ENCODE assay signal across 8 cellular contexts in genomic region chr6:106325336-106326178, GRCh38. TPM values are rescaled to one million over a fixed set of nuclear protein-coding genes. Genes with fewer than 3 reads are reported as not detected.
DNase-seq lines count a peak whose midpoint lies in the region; ATAC-seq, FAIRE-seq and TF ChIP-seq lines count a peak whose summit lies in the region.

TSS of gene ATG5 (minus strand) at chr6:106325760. CDS start at chr6:106316208, 9,552 bp downstream.

- H3K4me3 ChIP-seq in AG04449 (ENCODE audit: low read depth, low read length) (peak within 1 kb of the TSS; percentile 97), WI38 (ENCODE audit: low read depth, low read length) (peak within 1 kb of the TSS; percentile 98), bronchial epithelial cell (ENCODE audit: low read depth, low read length) (peak within 1 kb of the TSS; percentile 61), iPS-20b (ENCODE audit: low read length) (peak within 1 kb of the TSS; percentile 91), skin epidermis (peak within 1 kb of the TSS; percentile 63 to 94 (median 75))

- H3K27me3 ChIP-seq in bronchial epithelial cell (ENCODE audit: control insufficient read depth, insufficient read depth, low read length) (no peaks in the 10 kb centered on the region), iPS-20b (ENCODE audit: insufficient read depth, low read length) (no peaks in the 10 kb centered on the region)

- H3K27ac ChIP-seq in iPS-20b (ENCODE audit: low read length) (peak within 1 kb of the TSS; percentile 52), skin epidermis (peak within 1 kb of the TSS; percentile 2 to 96 (median 91))

- CTCF ChIA-PET in AG04449 (lab: Yijun Ruan, JAX), result interaction anchor here (0.8 to 2.1 kb wide), 5 partner anchors 10 to 236 kb away, joined by 4 to 10 read pairs (median 6); no protein-coding TSS in a partner anchor

- DNase-seq in AG04449 (ENCODE audit: low read depth, low spot score) (peak; percentile 92), NCI-H2227 treated with DMSO at 0.1 percent for 48 hours (lab: John Stamatoyannopoulos, UW) (peak; percentile 91), bronchial epithelial cell (ENCODE audit: low read depth) (peak; percentile 97)

- H3K9ac ChIP-seq in iPS-20b (ENCODE audit: low read depth, low read length), result peak within 1 kb of the TSS; percentile 90

- peaks cover 4% of the 10 kb centered on the region; the same call in 1 of the 2 replicates for H3K4me1 ChIP-seq in iPS-20b (ENCODE audit: insufficient read depth, low read length)

- ATAC-seq in GM18907 (IDR thresholded peaks at IDR 0.05; ENCODE audit: unreplicated experiment) (peak; percentile 95), HG03159 (IDR thresholded peaks at IDR 0.05; ENCODE audit: unreplicated experiment) (peak; percentile 93)

- no peaks in the 10 kb centered on the region for H3K36me3 ChIP-seq in bronchial epithelial cell (ENCODE audit: control insufficient read depth, insufficient read depth, low read length)
- H3K36me3 ChIP-seq in iPS-20b (ENCODE audit: insufficient read depth, low read depth, low read length), result no peaks in the 10 kb centered on the region

- FAIRE-seq in bronchial epithelial cell (lab: Jason Lieb, UNC), result peak; percentile 88

- H3K9me3 ChIP-seq in iPS-20b (ENCODE audit: insufficient read depth, low read depth, low read length), result no peaks in the 10 kb centered on the region

- POLR2A ChIA-PET in AG04449 (lab: Yijun Ruan, JAX), result interaction anchor here (0.6 kb wide), 2 partner anchors 823 to 1636 kb away, joined by 3 to 4 read pairs; no protein-coding TSS in a partner anchor

- TF ChIP-seq CTCF in AG04449 (IDR thresholded peaks at IDR 0.05; ENCODE audit: insufficient read depth, low read length, missing control alignments), result no peak
- no peak for TF ChIP-seq CTCF in WI38 (IDR thresholded peaks at IDR 0.05; ENCODE audit: low read depth, low read length)
- TF ChIP-seq CTCF in bronchial epithelial cell (IDR thresholded peaks at IDR 0.05; ENCODE audit: insufficient read depth, low read length, severe bottlenecking), result no peak

RNA-seq across cellular contexts. Expression of gene ATG5, which starts in this region (rescaled TPM):
- total RNA-seq in bronchial epithelial cell, result 56.6 and 76.0 TPM in 2 replicates

Comparison
In these comparisons a context has a peak if more than half of its experiments do, and no peak if none do; other contexts are left out.
1. Peak in every context shown above with its lines: DNase-seq, ATAC-seq, H3K4me3 ChIP-seq and H3K27ac ChIP-seq.